16 cellular contexts compared by ENCODE assay signal in genomic region chr15:40397688-40398412, GRCh38. TPM values are rescaled to one million over a fixed set of nuclear protein-coding genes. Genes with fewer than 3 reads are reported as not detected.
DNase-seq lines count a peak whose midpoint lies in the region; ATAC-seq and TF ChIP-seq lines count a peak whose summit lies in the region.
"Had no signal": no experiment of that assay in that cellular context is flagged by ENCODE, and none has a peak within 500 bp of the region (broad histone marks: within the 10 kb centered on the region; RNA-seq: fewer than 3 reads in every experiment).

No MANE protein-coding gene starts in this region.

- no peaks in the 10 kb centered on the region for H3K27me3 ChIP-seq in CD8-positive, alpha-beta memory T cell (ENCODE audit: insufficient read depth, low read length, poor library complexity, severe bottlenecking)
- H3K27me3 ChIP-seq: hepatocyte had no signal

- H3K4me3 Mint-ChIP-seq in CD14-positive monocyte (peak overlapping the region; percentile 51 to 56), activated B cell treated with CpG ODN at 0.5 μM for 24 hours (peak overlapping the region; percentile 42)
- H3K4me3 Mint-ChIP-seq in CD8-positive, alpha-beta memory T cell, result peak overlapping the region in 5 of 7 donors; percentile 10 to 70 (median 67)
- H3K4me3 Mint-ChIP-seq in naive thymus-derived CD8-positive, alpha-beta T cell, result peak overlapping the region in 8 of 10 donors; percentile 16 to 80 (median 54)

- no peak for DNase-seq in CD14-positive monocyte (ENCODE audit: low spot score)
- no peak for DNase-seq in CD8-positive, alpha-beta memory T cell
- no peak for DNase-seq in activated B cell treated with CpG ODN at 0.5 μM for 24 hours
- DNase-seq in naive thymus-derived CD8-positive, alpha-beta T cell, result no peak
- no peak for DNase-seq in posterior vena cava (ENCODE audit: low spot score)
- DNase-seq: effector memory CD4-positive, alpha-beta T cell; EL; NCI-H187 treated with DMSO at 0.1 percent for 48 hours; NCI-H524; PC-3 had no signal

- H3K4me1 Mint-ChIP-seq in CD14-positive monocyte, result peaks cover 63% of the 10 kb centered on the region
- peaks cover 14 to 24% (median 19%) of the 10 kb centered on the region in 3 donors for H3K4me1 Mint-ChIP-seq in CD8-positive, alpha-beta memory T cell
- peaks cover 18% of the 10 kb centered on the region for H3K4me1 Mint-ChIP-seq in activated B cell treated with CpG ODN at 0.5 μM for 24 hours
- H3K4me1 Mint-ChIP-seq in naive thymus-derived CD8-positive, alpha-beta T cell, result peaks cover 5 to 25% (median 15%) of the 10 kb centered on the region in 4 donors

- no peak for TF ChIP-seq CTCF in CD14-positive monocyte (IDR thresholded peaks at IDR 0.05)
- no peak for TF ChIP-seq CTCF in activated B cell treated with CpG ODN at 0.5 μM for 24 hours (IDR thresholded peaks at IDR 0.05)

- H3K4me1 ChIP-seq in CD8-positive, alpha-beta memory T cell (ENCODE audit: insufficient read depth, low read length), result peaks cover 11% of the 10 kb centered on the region

- H3K27ac ChIP-seq in CD8-positive, alpha-beta memory T cell (ENCODE audit: low read depth, low read length), result no peak overlapping the region
- H3K27ac ChIP-seq: hepatocyte, SK-N-MC had no signal

- H3K4me3 ChIP-seq in CD8-positive, alpha-beta memory T cell (ENCODE audit: low read length), result no peak overlapping the region
- H3K4me3 ChIP-seq: hepatocyte, SK-N-MC had no signal

- intact Hi-C loops in CD14-positive monocyte (cut with micrococcal nuclease) (no loop called here), activated B cell treated with CpG ODN at 0.5 μM for 24 hours (cut with micrococcal nuclease) (loop anchor here (1.0 kb wide), 1 partner anchor 15 kb away; no protein-coding TSS in a partner anchor), posterior vena cava (cut with DNase I) (no loop called here)

- peaks cover 0 to 1% (median 0%) of the 10 kb centered on the region in 3 donors for H3K27me3 Mint-ChIP-seq in CD14-positive monocyte (ENCODE audit: low read depth in 3 of 3)
- no peaks in the 10 kb centered on the region for H3K27me3 Mint-ChIP-seq in CD8-positive, alpha-beta memory T cell
- H3K27me3 Mint-ChIP-seq in activated B cell treated with CpG ODN at 0.5 μM for 24 hours, result no peaks in the 10 kb centered on the region
- H3K27me3 Mint-ChIP-seq in naive thymus-derived CD8-positive, alpha-beta T cell, result no peaks in the 10 kb centered on the region
- H3K27me3 Mint-ChIP-seq: progenitor cell of endocrine pancreas had no signal

- H3K27ac Mint-ChIP-seq in CD14-positive monocyte, result peak overlapping the region; percentile 61 to 94 (median 82)
- peak overlapping the region in 4 of 8 donors; percentile 4 to 65 (median 22) for H3K27ac Mint-ChIP-seq in CD8-positive, alpha-beta memory T cell
- peak overlapping the region; percentile 38 for H3K27ac Mint-ChIP-seq in activated B cell treated with CpG ODN at 0.5 μM for 24 hours
- peak overlapping the region in 5 of 10 donors; percentile 17 to 79 (median 38) for H3K27ac Mint-ChIP-seq in naive thymus-derived CD8-positive, alpha-beta T cell
- H3K27ac Mint-ChIP-seq: progenitor cell of endocrine pancreas had no signal

- H3K36me3 Mint-ChIP-seq in CD14-positive monocyte (peaks cover 9 to 12% of the 10 kb centered on the region in 2 donors), activated B cell treated with CpG ODN at 0.5 μM for 24 hours (ENCODE audit: low read depth) (peaks cover 12% of the 10 kb centered on the region)
- H3K36me3 Mint-ChIP-seq in CD8-positive, alpha-beta memory T cell, result peaks cover 0 to 11% (median 4%) of the 10 kb centered on the region in 3 donors
- H3K36me3 Mint-ChIP-seq in naive thymus-derived CD8-positive, alpha-beta T cell, result peaks cover 0 to 11% (median 4%) of the 10 kb centered on the region in 3 donors

- POLR2A ChIA-PET in CD8-positive, alpha-beta memory T cell (lab: Charles Lee), result interaction anchor here (0.5 to 1.5 kb wide), 2 partner anchors 30 to 76 kb away, joined by 8 to 9 read pairs; no protein-coding TSS in a partner anchor
- POLR2A ChIA-PET in activated B cell treated with CpG ODN at 0.5 μM for 24 hours (lab: Charles Lee), result interaction anchor here (0.6 to 2.4 kb wide), 6 partner anchors 7 to 509 kb away, joined by 3 to 9 read pairs (median 5); partner anchors contain the start of genes IVD and KNSTRN
- POLR2A ChIA-PET in naive thymus-derived CD8-positive, alpha-beta T cell (lab: Charles Lee), result interaction anchor here (0.6 to 1.6 kb wide), 3 partner anchors 8 to 352 kb away, joined by 3 to 9 read pairs (median 4); partner anchors contain the start of gene IVD

- H3K36me3 ChIP-seq in CD8-positive, alpha-beta memory T cell (ENCODE audit: insufficient read depth, low read length), result peaks cover 11% of the 10 kb centered on the region

- CTCF ChIA-PET in CD8-positive, alpha-beta memory T cell (lab: Charles Lee), result interaction anchor here (0.9 to 3.4 kb wide), 8 partner anchors 10 to 119 kb away, joined by 3 to 17 read pairs (median 4); partner anchors contain the start of gene KNSTRN
- CTCF ChIA-PET in activated B cell treated with CpG ODN at 0.5 μM for 24 hours (lab: Charles Lee), result interaction anchor here (0.8 to 3.0 kb wide), 4 partner anchors 21 to 61 kb away, joined by 3 to 14 read pairs (median 5); partner anchors contain the start of gene BAHD1

- H3K9me3 ChIP-seq in CD8-positive, alpha-beta memory T cell (ENCODE audit: low read length), result no peaks in the 10 kb centered on the region

- H3K9me3 Mint-ChIP-seq in CD14-positive monocyte, result no peaks in the 10 kb centered on the region
- no peaks in the 10 kb centered on the region for H3K9me3 Mint-ChIP-seq in CD8-positive, alpha-beta memory T cell
- no peaks in the 10 kb centered on the region for H3K9me3 Mint-ChIP-seq in activated B cell treated with CpG ODN at 0.5 μM for 24 hours
- H3K9me3 Mint-ChIP-seq in naive thymus-derived CD8-positive, alpha-beta T cell, result no peaks in the 10 kb centered on the region

- ATAC-seq in activated B cell treated with CpG ODN at 0.5 μM for 24 hours (ENCODE audit: low read depth) (no peak), HG02973 (IDR thresholded peaks at IDR 0.05; ENCODE audit: unreplicated experiment) (no peak), HG03108 (IDR thresholded peaks at IDR 0.05; ENCODE audit: unreplicated experiment) (no peak)
- ATAC-seq in naive thymus-derived CD8-positive, alpha-beta T cell, result no peak
- ATAC-seq: PC-3 had no signal

RNA-seq across cellular contexts. Expression of gene IVD, which starts 7.7 kb away (rescaled TPM):
- 10 to 100 TPM; 28.6 to 31.3 TPM for polyA plus RNA-seq in CD14-positive monocyte
- total RNA-seq in CD8-positive, alpha-beta memory T cell, result 10 to 100 TPM; 68.5 to 80.1 TPM
- 56.0 TPM for polyA plus RNA-seq in CD8-positive, alpha-beta memory T cell
- total RNA-seq in activated B cell treated with CpG ODN at 0.5 μM for 24 hours (63.5 and 76.7 TPM in 2 replicates), posterior vena cava (10 to 100 TPM; 24.3 to 38.9 TPM)
- 100 to 1,000 TPM; 120 TPM for total RNA-seq in naive thymus-derived CD8-positive, alpha-beta T cell
- polyA plus RNA-seq in naive thymus-derived CD8-positive, alpha-beta T cell, result 10 to 100 TPM; 48.2 to 77.7 (median 49.5) TPM

RNA-seq across cellular contexts. Expression of gene KNSTRN, which starts 15.3 kb away (rescaled TPM):
- polyA plus RNA-seq in CD14-positive monocyte, result 1 to 10 TPM; 5.4 to 7.9 TPM
- total RNA-seq in CD8-positive, alpha-beta memory T cell, result 10 to 100 TPM; 42.8 to 49.9 TPM
- 3.6 TPM for polyA plus RNA-seq in CD8-positive, alpha-beta memory T cell
- total RNA-seq in activated B cell treated with CpG ODN at 0.5 μM for 24 hours (11.5 and 13.4 TPM in 2 replicates), posterior vena cava (1 to 10 TPM; 5.4 to 8.4 TPM)
- 1 to 10 TPM; 8.4 to 8.8 TPM for total RNA-seq in naive thymus-derived CD8-positive, alpha-beta T cell
- 1 to 10 TPM; 2.1 to 2.8 (median 2.4) TPM for polyA plus RNA-seq in naive thymus-derived CD8-positive, alpha-beta T cell

RNA-seq across cellular contexts. Expression of gene DISP2, which starts 39.8 kb away (rescaled TPM):
- under 1 TPM in 1 of 2 donors, not detected in 1; 0.01 TPM for polyA plus RNA-seq in CD14-positive monocyte
- 1 to 10 TPM in 1 of 2 experiments, under 1 TPM in 1; 0.18 to 1.1 TPM for total RNA-seq in CD8-positive, alpha-beta memory T cell
- polyA plus RNA-seq in CD8-positive, alpha-beta memory T cell, result 1.1 TPM
- total RNA-seq in activated B cell treated with CpG ODN at 0.5 μM for 24 hours, result 0.38 and 0.39 TPM in 2 replicates
- total RNA-seq in naive thymus-derived CD8-positive, alpha-beta T cell, result under 1 TPM; 0.31 to 0.52 TPM
- polyA plus RNA-seq in naive thymus-derived CD8-positive, alpha-beta T cell, result under 1 TPM; 0.02 to 0.73 (median 0.42) TPM
- under 1 TPM; 0.05 to 0.32 TPM for total RNA-seq in posterior vena cava

RNA-seq across cellular contexts. Expression of gene BAHD1, which starts 42.9 kb away (rescaled TPM):
- polyA plus RNA-seq in CD14-positive monocyte, result under 1 TPM; 0.67 to 0.79 TPM
- total RNA-seq in CD8-positive, alpha-beta memory T cell, result 10 to 100 TPM; 23.6 to 24.9 TPM
- polyA plus RNA-seq in CD8-positive, alpha-beta memory T cell, result 4.1 TPM
- total RNA-seq in activated B cell treated with CpG ODN at 0.5 μM for 24 hours, result 27.5 and 28.4 TPM in 2 replicates
- 10 to 100 TPM; 37.1 to 37.6 TPM for total RNA-seq in naive thymus-derived CD8-positive, alpha-beta T cell
- 1 to 10 TPM; 1.5 to 3.3 (median 1.7) TPM for polyA plus RNA-seq in naive thymus-derived CD8-positive, alpha-beta T cell
- 10 to 100 TPM; 11.9 to 13.8 TPM for total RNA-seq in posterior vena cava

RNA-seq across cellular contexts. Expression of gene PHGR1, which starts 47.0 kb away (rescaled TPM):
- not detected for polyA plus RNA-seq in CD14-positive monocyte
- total RNA-seq in CD8-positive, alpha-beta memory T cell, result not detected
- not detected for polyA plus RNA-seq in CD8-positive, alpha-beta memory T cell
- total RNA-seq in activated B cell treated with CpG ODN at 0.5 μM for 24 hours (not detected in 2 replicates), posterior vena cava (not detected)
- not detected for total RNA-seq in naive thymus-derived CD8-positive, alpha-beta T cell
- not detected for polyA plus RNA-seq in naive thymus-derived CD8-positive, alpha-beta T cell
- total RNA-seq: PC-3 had no signal
- polyA plus RNA-seq: BJ had no signal
